Comparison of ENCODE assay signal across 27 cellular contexts in the genomic region with DNA sequence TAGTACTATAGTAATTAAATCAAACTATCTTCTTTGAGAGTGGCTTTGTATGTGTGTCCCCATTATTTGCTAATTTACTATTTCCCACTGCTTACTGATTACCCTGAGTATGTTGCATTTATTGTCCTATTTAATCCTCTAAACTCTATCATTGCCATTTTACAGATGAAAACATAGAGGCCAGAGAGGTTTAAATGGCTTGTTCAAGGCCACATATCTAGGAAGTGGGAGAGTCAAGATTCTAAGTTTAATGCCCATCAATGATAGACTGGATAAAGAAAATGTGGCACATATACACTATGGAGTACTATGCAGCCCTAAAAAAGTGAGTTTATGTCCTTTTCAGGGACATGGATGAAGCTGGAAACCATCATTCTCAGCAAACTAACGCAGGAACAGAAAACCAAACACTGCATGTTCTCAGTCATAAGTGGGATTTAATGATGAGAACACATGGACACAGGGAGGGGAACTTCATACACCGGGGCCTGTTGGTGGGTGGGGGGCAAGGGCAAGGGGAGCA.
DNase-seq lines count a peak whose midpoint lies in the region; ATAC-seq, FAIRE-seq and TF ChIP-seq lines count a peak whose summit lies in the region.
"Had no signal": no experiment of that assay in that cellular context is flagged by ENCODE, and none has a peak within 500 bp of the region (broad histone marks: within the 10 kb centered on the region; RNA-seq: fewer than 3 reads in every experiment).

No MANE protein-coding gene starts in this region.

- no peaks in the 10 kb centered on the region for H3K9me3 ChIP-seq in CD4-positive, CD25-positive, alpha-beta regulatory T cell (ENCODE audit: control insufficient read depth in 2 of 2, low read length in 2 of 2)
- H3K9me3 ChIP-seq in spleen (no peaks in the 10 kb centered on the region), SK-N-SH (no peaks in the 10 kb centered on the region)

- POLR2A ChIA-PET in SK-N-SH (lab: Yijun Ruan, JAX): no interaction called here

- no peak overlapping the region for H3K4me3 ChIP-seq in CD4-positive, CD25-positive, alpha-beta regulatory T cell (ENCODE audit: low read depth, low read length)
- H3K4me3 ChIP-seq in spleen (no peak overlapping the region), SK-N-SH (ENCODE audit: low read depth in 2 of 2, low read length in 1 of 2) (no peak overlapping the region)
- H3K4me3 ChIP-seq: GM23338 had no signal

- TF ChIP-seq EP300 in SK-N-SH (IDR thresholded peaks at IDR 0.05; ENCODE audit: borderline replicate concordance in 1 of 2, low read depth in 1 of 2, low read length in 1 of 2): no peak

- H3K4me2 ChIP-seq in SK-N-SH: no peak overlapping the region
- H3K4me2 ChIP-seq: GM23338 had no signal

- H3F3A ChIP-seq in SK-N-SH (replicated peaks; ENCODE audit: insufficient read depth): no peaks in the 10 kb centered on the region

- no peak for DNase-seq in CD4-positive, CD25-positive, alpha-beta regulatory T cell
- DNase-seq in HTR-8/SVneo (ENCODE audit: insufficient read length, low spot score): no peak
- no peak for DNase-seq in activated naive CD8-positive, alpha-beta T cell treated with anti-CD3 and anti-CD28 coated beads, Interleukin-2, amount 50 U/mL, for 24 hours
- no peak for DNase-seq in spleen
- no peak for DNase-seq in caudate nucleus (lab: John Stamatoyannopoulos, UW)
- no peak for DNase-seq in SK-N-SH
- DNase-seq: AML-193, DMS53, EL, GF-D8, HCEC 1CT, KG1, NCI-H1092, NCI-H1436, NCI-H1930, NCI-H2227 treated with DMSO at 0.1 percent for 48 hours, NCI-H510A, NCI-H748 treated with DMSO at 0.1 percent for 48 hours, SIG-M5, T-cell had no signal

- TF ChIP-seq CTCF in spleen (IDR thresholded peaks at IDR 0.05 in 8 of 11, conservative IDR thresholded peaks at IDR 0.05 in 3 of 11): no peak
- TF ChIP-seq CTCF in SK-N-SH (IDR thresholded peaks at IDR 0.05): no peak

- H2AFZ ChIP-seq in SK-N-SH (ENCODE audit: low read depth): no peak overlapping the region
- H2AFZ ChIP-seq: GM23338 had no signal

- 79 to 95% (median 87%) methylated on average over 2 of the region's 2 CpGs for WGBS in spleen, 5 donors
- WGBS in SK-N-SH (ENCODE audit: low lambda C conversion rate): 95% methylated on average over 2 of the region's 2 CpGs

- H3K27ac ChIP-seq in CD4-positive, CD25-positive, alpha-beta regulatory T cell (ENCODE audit: insufficient read depth, low read length, poor library complexity, severe bottlenecking): no peak overlapping the region
- H3K27ac ChIP-seq in spleen: peak overlapping the region in 5 of 8 donors; percentile 56 to 71 (median 62)
- no peak overlapping the region for H3K27ac ChIP-seq in caudate nucleus (ENCODE audit: low read depth, low read length)
- no peak overlapping the region for H3K27ac ChIP-seq in SK-N-SH (ENCODE audit: low read depth in 2 of 2, low read length in 1 of 2)
- H3K27ac ChIP-seq: C4-2B had no signal

- H3K9me3 Mint-ChIP-seq in CD4-positive, CD25-positive, alpha-beta regulatory T cell: peaks cover 0 to 6% (median 0%) of the 10 kb centered on the region in 7 donors
- H3K9me3 Mint-ChIP-seq in activated naive CD8-positive, alpha-beta T cell treated with anti-CD3 and anti-CD28 coated beads, Interleukin-2, amount 50 U/mL, for 24 hours: no peaks in the 10 kb centered on the region
- H3K9me3 Mint-ChIP-seq: GM23338, T-cell had no signal

- no peak for ATAC-seq in CD4-positive, CD25-positive, alpha-beta regulatory T cell (ENCODE audit: low read depth in 2 of 2)
- ATAC-seq in activated naive CD8-positive, alpha-beta T cell treated with anti-CD3 and anti-CD28 coated beads, Interleukin-2, amount 50 U/mL, for 24 hours: no peak
- ATAC-seq in GM21786 (IDR thresholded peaks at IDR 0.05; ENCODE audit: unreplicated experiment) (no peak), GM18502 (IDR thresholded peaks at IDR 0.05; ENCODE audit: poor library complexity, unreplicated experiment) (no peak)
- ATAC-seq: Panc1, SK-N-SH treated with all-trans-retinoic acid at 6 μM for 48 hours, T-cell had no signal

- H3K9me2 ChIP-seq in SK-N-SH: no peaks in the 10 kb centered on the region

- no peaks in the 10 kb centered on the region for H3K36me3 ChIP-seq in CD4-positive, CD25-positive, alpha-beta regulatory T cell (ENCODE audit: control insufficient read depth, insufficient read depth, low read length)
- H3K36me3 ChIP-seq in spleen: no peaks in the 10 kb centered on the region
- no peaks in the 10 kb centered on the region for H3K36me3 ChIP-seq in SK-N-SH (replicated peaks in 1 of 2; ENCODE audit: control insufficient read depth in 1 of 2, insufficient read depth in 2 of 2, low read length in 1 of 2)

- H3K4me1 ChIP-seq in CD4-positive, CD25-positive, alpha-beta regulatory T cell (ENCODE audit: control insufficient read depth, insufficient read depth, low read length, poor library complexity, severe bottlenecking): peaks cover 63% of the 10 kb centered on the region
- H3K4me1 ChIP-seq in spleen (peaks cover 28 to 99% (median 60%) of the 10 kb centered on the region in 6 donors), SK-N-SH (ENCODE audit: control insufficient read depth in 1 of 2, insufficient read depth in 2 of 2, low read depth in 1 of 2, low read length in 1 of 2) (peaks cover 4 to 11% of the 10 kb centered on the region in 2 experiments; a peak in 3 of 4 replicates)

- CTCF ChIA-PET in SK-N-SH (lab: Yijun Ruan, JAX): interaction anchor here (0.9 to 1.9 kb wide), 3 partner anchors 14 to 126 kb away, joined by 3 to 6 read pairs (median 3); no protein-coding TSS in a partner anchor

- no peak for TF ChIP-seq RAD21 in SK-N-SH (IDR thresholded peaks at IDR 0.05; ENCODE audit: low read length)

- no peaks in the 10 kb centered on the region for H4K20me1 ChIP-seq in SK-N-SH (ENCODE audit: insufficient read depth)

- no peaks in the 10 kb centered on the region for H3K36me3 Mint-ChIP-seq in CD4-positive, CD25-positive, alpha-beta regulatory T cell
- peaks cover 2% of the 10 kb centered on the region for H3K36me3 Mint-ChIP-seq in activated naive CD8-positive, alpha-beta T cell treated with anti-CD3 and anti-CD28 coated beads, Interleukin-2, amount 50 U/mL, for 24 hours (ENCODE audit: low read depth)

- H3K27me3 ChIP-seq in CD4-positive, CD25-positive, alpha-beta regulatory T cell (ENCODE audit: control insufficient read depth, insufficient read depth, low read length): no peaks in the 10 kb centered on the region
- no peaks in the 10 kb centered on the region for H3K27me3 ChIP-seq in spleen (replicated peaks in 1 of 7)
- H3K27me3 ChIP-seq in SK-N-SH (ENCODE audit: insufficient read depth): no peaks in the 10 kb centered on the region

- TF ChIP-seq POLR2A in spleen (IDR thresholded peaks at IDR 0.05): no peak

- intact Hi-C loops in spleen (cut with DNase I; ENCODE audit: low total_unique reads): no loop called here

- peak; percentile 49 for FAIRE-seq in HTR-8/SVneo (lab: Jason Lieb, UNC)
- FAIRE-seq: D721Med had no signal

- H3K27ac Mint-ChIP-seq in CD4-positive, CD25-positive, alpha-beta regulatory T cell: peak overlapping the region; percentile 8 to 68 (median 64)
- peak overlapping the region; percentile 23 for H3K27ac Mint-ChIP-seq in activated naive CD8-positive, alpha-beta T cell treated with anti-CD3 and anti-CD28 coated beads, Interleukin-2, amount 50 U/mL, for 24 hours
- H3K27ac Mint-ChIP-seq: GM23338 had no signal

- H3K9ac ChIP-seq in SK-N-SH: no peak overlapping the region

- H3K27me3 Mint-ChIP-seq in CD4-positive, CD25-positive, alpha-beta regulatory T cell: no peaks in the 10 kb centered on the region
- no peaks in the 10 kb centered on the region for H3K27me3 Mint-ChIP-seq in activated naive CD8-positive, alpha-beta T cell treated with anti-CD3 and anti-CD28 coated beads, Interleukin-2, amount 50 U/mL, for 24 hours
- H3K27me3 Mint-ChIP-seq: T-cell had no signal

- no peak overlapping the region for H3K4me3 Mint-ChIP-seq in CD4-positive, CD25-positive, alpha-beta regulatory T cell
- H3K4me3 Mint-ChIP-seq in activated naive CD8-positive, alpha-beta T cell treated with anti-CD3 and anti-CD28 coated beads, Interleukin-2, amount 50 U/mL, for 24 hours: no peak overlapping the region
- H3K4me3 Mint-ChIP-seq: GM23338, T-cell had no signal

- H3K79me2 ChIP-seq in SK-N-SH (ENCODE audit: insufficient read depth): no peaks in the 10 kb centered on the region

- H3K4me1 Mint-ChIP-seq in CD4-positive, CD25-positive, alpha-beta regulatory T cell: peaks cover 39 to 86% (median 68%) of the 10 kb centered on the region in 4 donors
- peaks cover 74% of the 10 kb centered on the region for H3K4me1 Mint-ChIP-seq in activated naive CD8-positive, alpha-beta T cell treated with anti-CD3 and anti-CD28 coated beads, Interleukin-2, amount 50 U/mL, for 24 hours

TF ChIP-seq in SK-N-SH, 30 proteins besides CTCF, POLR2A, EP300 and RAD21:
- TF ChIP-seq SIN3A (IDR thresholded peaks at IDR 0.05; ENCODE audit: borderline replicate concordance, low read depth, low read length) (no peak), CHD2 (IDR thresholded peaks at IDR 0.05; ENCODE audit: low read length, partially characterized antibody) (no peak), RFX5 (IDR thresholded peaks at IDR 0.05; ENCODE audit: low read length) (no peak), YY1 (IDR thresholded peaks at IDR 0.05; ENCODE audit: low read depth) (no peak), MEF2A (IDR thresholded peaks at IDR 0.05; ENCODE audit: borderline replicate concordance, low read depth) (no peak), GABPA (IDR thresholded peaks at IDR 0.05; ENCODE audit: low read depth) (no peak), JUND (IDR thresholded peaks at IDR 0.05) (no peak)
- TF ChIP-seq, protein P1, sequence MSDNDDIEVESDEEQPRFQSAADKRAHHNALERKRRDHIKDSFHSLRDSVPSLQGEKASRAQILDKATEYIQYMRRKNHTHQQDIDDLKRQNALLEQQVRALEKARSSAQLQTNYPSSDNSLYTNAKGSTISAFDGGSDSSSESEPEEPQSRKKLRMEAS (IDR thresholded peaks at IDR 0.05; ENCODE audit: low read depth): no peak

Comparison
In these comparisons a context has a peak if more than half of its experiments do, and no peak if none do; other contexts are left out.
1. H3K27ac ChIP-seq: peak in spleen (5 of 8); none in CD4-positive, CD25-positive, alpha-beta regulatory T cell (single experiment), caudate nucleus (single experiment) and SK-N-SH (0 of 2).